ENCODE assay signal across 8 cellular contexts in genomic region chr11:130071211-130071712, GRCh38. TPM values are rescaled to one million over a fixed set of nuclear protein-coding genes. Genes with fewer than 3 reads are reported as not detected.
A peak's percentile ranks its signal among the peaks of the same experiment; 100 is the strongest.
DNase-seq lines count a peak whose midpoint lies in the region; ATAC-seq and TF ChIP-seq lines count a peak whose summit lies in the region.

No MANE protein-coding gene starts in this region.

- no peaks in the 10 kb centered on the region for H3K27me3 ChIP-seq in dorsolateral prefrontal cortex

- H3K36me3 Mint-ChIP-seq in natural killer cell treated with Interleukin-12 subunit alpha and Interleukin-12 subunit beta and Interleukin-15 and Interleukin-18, amount 100 ng/mL, for 72 hours, result no peaks in the 10 kb centered on the region

- intact Hi-C loops in dorsolateral prefrontal cortex (cut with DNase I), result loop anchor here (5.0 to 10.0 kb wide), 3 partner anchors 66 to 314 kb away; no protein-coding TSS in a partner anchor

- peak overlapping the region; percentile 65 to 96 (median 84) for H3K4me3 ChIP-seq in dorsolateral prefrontal cortex

- H3K4me3 Mint-ChIP-seq in natural killer cell treated with Interleukin-12 subunit alpha and Interleukin-12 subunit beta and Interleukin-15 and Interleukin-18, amount 100 ng/mL, for 72 hours, result peak overlapping the region; percentile 87

- peak overlapping the region in 48 of 59 donors; percentile 15 to 99 (median 92) for H3K27ac ChIP-seq in dorsolateral prefrontal cortex

- TF ChIP-seq CTCF in dorsolateral prefrontal cortex (IDR thresholded peaks at IDR 0.05 in 54 of 56, conservative IDR thresholded peaks at IDR 0.05 in 2 of 56; ENCODE audit: low read depth in 1 of 56, partially characterized antibody in 56 of 56), result no peak

- H3K9me3 Mint-ChIP-seq in natural killer cell treated with Interleukin-12 subunit alpha and Interleukin-12 subunit beta and Interleukin-15 and Interleukin-18, amount 100 ng/mL, for 72 hours, result no peaks in the 10 kb centered on the region

- no peak for ATAC-seq in natural killer cell treated with Interleukin-12 subunit alpha and Interleukin-12 subunit beta and Interleukin-15 and Interleukin-18, amount 100 ng/mL, for 72 hours
- no peak for ATAC-seq in HG03354 (IDR thresholded peaks at IDR 0.05; ENCODE audit: poor library complexity, severe bottlenecking, unreplicated experiment)

- DNase-seq in NCI-H82 (lab: John Stamatoyannopoulos, UW) (peak; percentile 15), NCI-H82 treated with DMSO at 0.1 percent for 48 hours (lab: John Stamatoyannopoulos, UW; ENCODE audit: unreplicated experiment) (no peak), OCI-M1 (lab: John Stamatoyannopoulos, UW) (peak; percentile 72), dorsolateral prefrontal cortex (no peak), NCI-H187 treated with DMSO at 0.1 percent for 48 hours (lab: John Stamatoyannopoulos, UW) (no peak), islet precursor cell (no peak)
- DNase-seq in natural killer cell treated with Interleukin-12 subunit alpha and Interleukin-12 subunit beta and Interleukin-15 and Interleukin-18, amount 100 ng/mL, for 72 hours (ENCODE audit: low spot score), result peak; percentile 65

- H3K27ac Mint-ChIP-seq in natural killer cell treated with Interleukin-12 subunit alpha and Interleukin-12 subunit beta and Interleukin-15 and Interleukin-18, amount 100 ng/mL, for 72 hours, result peak overlapping the region; percentile 26 to 57

- peaks cover 0 to 2% of the 10 kb centered on the region in 2 donors for H3K27me3 Mint-ChIP-seq in natural killer cell treated with Interleukin-12 subunit alpha and Interleukin-12 subunit beta and Interleukin-15 and Interleukin-18, amount 100 ng/mL, for 72 hours

- H3K4me1 Mint-ChIP-seq in natural killer cell treated with Interleukin-12 subunit alpha and Interleukin-12 subunit beta and Interleukin-15 and Interleukin-18, amount 100 ng/mL, for 72 hours (ENCODE audit: low read depth in 2 of 2), result peaks cover 27 to 28% of the 10 kb centered on the region in 2 donors

RNA-seq across cellular contexts. Expression of gene APLP2, which starts 1.6 kb away (rescaled TPM):
- 100 to 1,000 TPM; 165 to 404 (median 324) TPM for total RNA-seq in dorsolateral prefrontal cortex
- 10 to 100 TPM; 37.9 to 56.2 TPM for total RNA-seq in natural killer cell treated with Interleukin-12 subunit alpha and Interleukin-12 subunit beta and Interleukin-15 and Interleukin-18, amount 100 ng/mL, for 72 hours

Comparison
In these comparisons a context has a peak if more than half of its experiments do, and no peak if none do; other contexts are left out.
1. DNase-seq: peak in NCI-H82 (single experiment), OCI-M1 (single experiment) and natural killer cell treated with Interleukin-12 subunit alpha and Interleukin-12 subunit beta and Interleukin-15 and Interleukin-18, amount 100 ng/mL, for 72 hours (single experiment); none in NCI-H82 treated with DMSO at 0.1 percent for 48 hours (single experiment), dorsolateral prefrontal cortex (0 of 10), NCI-H187 treated with DMSO at 0.1 percent for 48 hours (single experiment) and islet precursor cell (single experiment).